Comparison of ENCODE assay signal across 7 cellular contexts in genomic region chr6:33428891-33429744, GRCh38. TPM values are rescaled to one million over a fixed set of nuclear protein-coding genes. Genes with fewer than 3 reads are reported as not detected.
A peak's percentile ranks its signal among the peaks of the same experiment; 100 is the strongest.
DNase-seq lines count a peak whose midpoint lies in the region; FAIRE-seq and TF ChIP-seq lines count a peak whose summit lies in the region.
"Had no signal": no experiment of that assay in that cellular context is flagged by ENCODE, and none has a peak within 500 bp of the region (broad histone marks: within the 10 kb centered on the region; RNA-seq: fewer than 3 reads in every experiment).

No MANE protein-coding gene starts in this region.

- peaks cover 69% of the 10 kb centered on the region for H3K4me1 Mint-ChIP-seq in astrocyte (ENCODE audit: low read depth, unreplicated experiment)

- DNase-seq in astrocyte (ENCODE audit: low read depth) (no peak), COLO668 (lab: John Stamatoyannopoulos, UW; ENCODE audit: unreplicated experiment) (no peak), NCI-H526 (lab: John Stamatoyannopoulos, UW) (no peak), NCI-H748 treated with DMSO at 0.1 percent for 48 hours (lab: John Stamatoyannopoulos, UW) (no peak)
- DNase-seq: NCI-H187 treated with DMSO at 0.1 percent for 48 hours had no signal

- H3K4me1 ChIP-seq in HUES48 (ENCODE audit: control insufficient read depth, insufficient read depth, low read length) (peaks cover 62% of the 10 kb centered on the region), astrocyte (ENCODE audit: insufficient read depth, low read length) (peaks cover 56% of the 10 kb centered on the region), parathyroid adenoma (peaks cover 18% of the 10 kb centered on the region)

- H3K27me3 ChIP-seq in HUES48 (ENCODE audit: control insufficient read depth, insufficient read depth, low read length) (no peaks in the 10 kb centered on the region), astrocyte (ENCODE audit: insufficient read depth, low read length) (no peaks in the 10 kb centered on the region), parathyroid adenoma (ENCODE audit: control insufficient read depth, insufficient read depth, low read length) (no peaks in the 10 kb centered on the region)

- H2AFZ ChIP-seq in astrocyte (ENCODE audit: low read depth, low read length) (no peak overlapping the region), parathyroid adenoma (no peak overlapping the region)

- H3K27ac Mint-ChIP-seq in astrocyte (ENCODE audit: unreplicated experiment) = peak overlapping the region; percentile 93

- H3K4me2 ChIP-seq in astrocyte (ENCODE audit: low read length) (peak overlapping the region; percentile 100), parathyroid adenoma (ENCODE audit: low read length) (no peak overlapping the region)

- H3K4me3 ChIP-seq in HUES48 (ENCODE audit: low read depth, low read length) = no peak overlapping the region; the same call in 1 of the 2 replicates
- H3K4me3 ChIP-seq in astrocyte (ENCODE audit: insufficient read depth, low read depth, low read length) = no peak overlapping the region
- peak overlapping the region; percentile 46 for H3K4me3 ChIP-seq in parathyroid adenoma (ENCODE audit: low read depth, low read length)

- no peak overlapping the region for H3K9ac ChIP-seq in HUES48 (ENCODE audit: low read depth, low read length)
- H3K9ac ChIP-seq in astrocyte (ENCODE audit: low read length) = peak overlapping the region; percentile 60
- no peak overlapping the region for H3K9ac ChIP-seq in parathyroid adenoma

- H3K79me2 ChIP-seq in astrocyte (ENCODE audit: insufficient read depth, low read length) = peaks cover 39% of the 10 kb centered on the region
- peaks cover 5% of the 10 kb centered on the region for H3K79me2 ChIP-seq in parathyroid adenoma

- H3K4me3 Mint-ChIP-seq in astrocyte (ENCODE audit: unreplicated experiment) = peak overlapping the region; percentile 91

- no peaks in the 10 kb centered on the region for H3K27me3 Mint-ChIP-seq in astrocyte (ENCODE audit: low read depth, unreplicated experiment)

- H3K27ac ChIP-seq in HUES48 (ENCODE audit: low read depth, low read length) (peak overlapping the region; percentile 51), astrocyte (ENCODE audit: low read depth, low read length) (no peak overlapping the region), parathyroid adenoma (peak overlapping the region; percentile 72)

- H3K36me3 Mint-ChIP-seq in astrocyte (ENCODE audit: low read depth, unreplicated experiment) = peaks cover 5% of the 10 kb centered on the region

- peaks cover 61% of the 10 kb centered on the region for H4K20me1 ChIP-seq in astrocyte (ENCODE audit: insufficient read depth, low read length)

- TF ChIP-seq CTCF in astrocyte (IDR thresholded peaks at IDR 0.05; ENCODE audit: insufficient read depth, low read depth, low read length) (no peak), parathyroid adenoma (IDR thresholded peaks at IDR 0.05) (no peak)

- FAIRE-seq in astrocyte (lab: Jason Lieb, UNC) = no peak

- peaks cover 6% of the 10 kb centered on the region for H3K36me3 ChIP-seq in HUES48 (ENCODE audit: control insufficient read depth, insufficient read depth, low read length)
- no peaks in the 10 kb centered on the region for H3K36me3 ChIP-seq in astrocyte (ENCODE audit: insufficient read depth, low read length)
- no peaks in the 10 kb centered on the region for H3K36me3 ChIP-seq in parathyroid adenoma (ENCODE audit: control insufficient read depth, insufficient read depth, low read length)

- H3K9me3 ChIP-seq in HUES48 (ENCODE audit: control insufficient read depth, insufficient read depth, low read length) (no peaks in the 10 kb centered on the region), astrocyte (ENCODE audit: insufficient read depth, low read depth, low read length) (no peaks in the 10 kb centered on the region), parathyroid adenoma (ENCODE audit: control insufficient read depth, low read length) (no peaks in the 10 kb centered on the region)

- H3K9me3 Mint-ChIP-seq in astrocyte (ENCODE audit: unreplicated experiment) = no peaks in the 10 kb centered on the region

RNA-seq across cellular contexts. Expression of gene SYNGAP1, which starts 9.3 kb away (rescaled TPM):
- total RNA-seq in astrocyte = 34.5 and 36.1 TPM in 2 replicates

RNA-seq across cellular contexts. Expression of gene CUTA, which starts 11.2 kb away (rescaled TPM):
- 232 and 256 TPM in 2 replicates for total RNA-seq in astrocyte

RNA-seq across cellular contexts. Expression of gene PHF1, which starts 18.3 kb away (rescaled TPM):
- total RNA-seq in astrocyte = 29.7 and 34.3 TPM in 2 replicates

RNA-seq across cellular contexts. Expression of gene ZBTB9, which starts 25.3 kb away (rescaled TPM):
- total RNA-seq in astrocyte = 9.8 and 10.4 TPM in 2 replicates

RNA-seq across cellular contexts. Expression of gene KIFC1, which starts 37.5 kb away (rescaled TPM):
- total RNA-seq in astrocyte = 2.9 and 4.2 TPM in 2 replicates
